In genomic region chr12:80472912-80473500, GRCh38 we compare ENCODE assay signal across 8 cellular contexts. TPM values are rescaled to one million over a fixed set of nuclear protein-coding genes. Genes with fewer than 3 reads are reported as not detected.
DNase-seq lines count a peak whose midpoint lies in the region; ATAC-seq and TF ChIP-seq lines count a peak whose summit lies in the region.

No MANE protein-coding gene starts in this region.

- H3K27me3 Mint-ChIP-seq in endothelial cell (ENCODE audit: unreplicated experiment) = no peaks in the 10 kb centered on the region

- no peaks in the 10 kb centered on the region for H4K20me1 ChIP-seq in OCI-LY3 (ENCODE audit: insufficient read depth, low read length)

- H3K27ac Mint-ChIP-seq in endothelial cell (ENCODE audit: unreplicated experiment) = no peak overlapping the region

- H3K9me3 Mint-ChIP-seq in endothelial cell (ENCODE audit: unreplicated experiment) = no peaks in the 10 kb centered on the region

- H3K9ac ChIP-seq in OCI-LY3 (ENCODE audit: low read length) = no peak overlapping the region

- H3K4me3 ChIP-seq in OCI-LY3 (ENCODE audit: low read length) = no peak overlapping the region

- no peaks in the 10 kb centered on the region for H3K4me1 Mint-ChIP-seq in endothelial cell (ENCODE audit: unreplicated experiment)

- ATAC-seq in GM18519 (IDR thresholded peaks at IDR 0.05; ENCODE audit: low FRiP score, unreplicated experiment) (peak; percentile 64), omental fat pad (ENCODE audit: low FRiP score) (no peak), HG03521 (IDR thresholded peaks at IDR 0.05; ENCODE audit: unreplicated experiment) (no peak)

- no peak overlapping the region for H2AFZ ChIP-seq in OCI-LY3 (ENCODE audit: low read depth, low read length)

- peak; percentile 75 for DNase-seq in ACHN
- DNase-seq in HS-5 (ENCODE audit: low read depth) = peak; percentile 46
- DNase-seq in endothelial cell (ENCODE audit: low spot score) = no peak
- DNase-seq in pons (ENCODE audit: low spot score) = peak; percentile 37
- DNase-seq in omental fat pad (ENCODE audit: low spot score) = no peak

- no peak overlapping the region for H3K27ac ChIP-seq in OCI-LY3 (ENCODE audit: low read length)

- H3K4me3 Mint-ChIP-seq in endothelial cell (ENCODE audit: unreplicated experiment) = no peak overlapping the region

- TF ChIP-seq CTCF in OCI-LY3 (IDR thresholded peaks at IDR 0.05; ENCODE audit: low read depth, low read length) (peak; percentile 72), endothelial cell (IDR thresholded peaks at IDR 0.05; ENCODE audit: unreplicated experiment) (peak; percentile 47), omental fat pad (IDR thresholded peaks at IDR 0.05) (no peak)

- no peaks in the 10 kb centered on the region for H3K36me3 ChIP-seq in OCI-LY3 (replicated peaks; ENCODE audit: low read depth, low read length)

- no peaks in the 10 kb centered on the region for H3K4me1 ChIP-seq in OCI-LY3 (ENCODE audit: low read length)

- no peaks in the 10 kb centered on the region for H3K36me3 Mint-ChIP-seq in endothelial cell (ENCODE audit: low read depth, unreplicated experiment)

- H3K4me2 ChIP-seq in OCI-LY3 (ENCODE audit: low read length) = no peak overlapping the region

- no peaks in the 10 kb centered on the region for H3K9me3 ChIP-seq in OCI-LY3 (ENCODE audit: insufficient read depth, low read length)

- H3K79me2 ChIP-seq in OCI-LY3 (ENCODE audit: low read length) = no peaks in the 10 kb centered on the region

- H3K27me3 ChIP-seq in OCI-LY3 (ENCODE audit: low read depth, low read length) = no peaks in the 10 kb centered on the region

- in situ Hi-C loops in ACHN (cut with HindIII; ENCODE audit: low pct_ligation_motif_present, low pct_unique_long_range_greater_than_20kb, low sequenced_read_pairs) = no loop called here

RNA-seq across cellular contexts. Expression of gene PTPRQ, which starts 29.0 kb away (rescaled TPM):
- not detected for total RNA-seq in endothelial cell (ENCODE audit: unreplicated experiment)
- 10 to 100 TPM in 1 of 4 donors, 1 to 10 TPM in 2, under 1 TPM in 1; 0.47 to 47.3 (median 8.5) TPM for total RNA-seq in omental fat pad

Comparison
In these comparisons a context has a peak if more than half of its experiments do, and no peak if none do; other contexts are left out.
1. DNase-seq: peak in ACHN (single experiment), HS-5 (single experiment) and pons (single experiment); none in endothelial cell (single experiment) and omental fat pad (single experiment).
2. CTCF ChIP-seq: peak in OCI-LY3 (single experiment) and endothelial cell (single experiment); none in omental fat pad (0 of 3).